11 cellular contexts compared by ENCODE assay signal in the genomic region with DNA sequence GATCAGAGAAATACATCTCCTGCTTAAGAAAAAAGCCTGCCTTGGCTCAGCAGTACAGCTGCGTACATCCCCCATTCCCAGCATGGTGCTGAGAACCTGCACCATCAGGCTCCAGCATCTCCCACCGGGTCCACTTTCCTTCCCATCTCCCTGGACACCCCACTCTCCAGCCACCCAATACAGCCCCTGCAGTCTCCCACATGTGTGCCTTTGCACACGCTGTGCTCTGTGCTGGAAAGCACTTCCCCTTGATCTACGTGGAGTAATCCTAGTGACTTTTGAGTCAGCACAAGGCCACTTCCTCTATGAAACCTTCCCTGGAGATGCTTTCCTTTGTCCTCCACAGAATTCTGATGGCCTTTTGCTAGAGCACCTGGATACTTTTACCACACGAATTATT. TPM values are rescaled to one million over a fixed set of nuclear protein-coding genes. Genes with fewer than 3 reads are reported as not detected.
DNase-seq lines count a peak whose midpoint lies in the region; ATAC-seq and TF ChIP-seq lines count a peak whose summit lies in the region.
"Had no signal": no experiment of that assay in that cellular context is flagged by ENCODE, and none has a peak within 500 bp of the region (broad histone marks: within the 10 kb centered on the region; RNA-seq: fewer than 3 reads in every experiment).

No MANE protein-coding gene starts in this region.

- peak overlapping the region; percentile 77 for H3K27ac Mint-ChIP-seq in activated CD4-positive, alpha-beta T cell treated with anti-CD3 and anti-CD28 coated beads, Interleukin-2, amount 10 ng/mL, durations not matched to agents 24 days and 14 days
- H3K27ac Mint-ChIP-seq in dendritic cell treated with granulocyte-macrophage colony-stimulating factor and Interleukin-4, amounts not matched to agents 40 ng/mL and 50 ng/mL, for 4 days, result peak overlapping the region; percentile 54
- no peak overlapping the region for H3K27ac Mint-ChIP-seq in WTC11
- H3K27ac Mint-ChIP-seq: endodermal cell had no signal

- peak; percentile 55 for DNase-seq in activated CD4-positive, alpha-beta T cell treated with anti-CD3 and anti-CD28 coated beads, Interleukin-2, amount 10 ng/mL, durations not matched to agents 24 days and 14 days
- DNase-seq in activated CD4-positive, alpha-beta T cell treated with anti-CD3 and anti-CD28 coated beads for 1 hour, result no peak
- DNase-seq in NOMO-1 treated with DMSO at 0.1 percent for 48 hours (lab: John Stamatoyannopoulos, UW; ENCODE audit: unreplicated experiment) (peak; percentile 55), sciatic nerve (ENCODE audit: low spot score) (no peak), NCI-H2081 (lab: John Stamatoyannopoulos, UW) (no peak), WTC11 (ENCODE audit: low spot score) (no peak), RPMI8226 (no peak)
- DNase-seq: DMS79 treated with DMSO at 0.1 percent for 48 hours, gastrocnemius medialis had no signal

- peaks cover 82% of the 10 kb centered on the region for H3K4me1 Mint-ChIP-seq in activated CD4-positive, alpha-beta T cell treated with anti-CD3 and anti-CD28 coated beads, Interleukin-2, amount 10 ng/mL, durations not matched to agents 24 days and 14 days
- peaks cover 31% of the 10 kb centered on the region for H3K4me1 Mint-ChIP-seq in dendritic cell treated with granulocyte-macrophage colony-stimulating factor and Interleukin-4, amounts not matched to agents 40 ng/mL and 50 ng/mL, for 4 days (ENCODE audit: low read depth)
- H3K4me1 Mint-ChIP-seq in WTC11, result no peaks in the 10 kb centered on the region
- H3K4me1 Mint-ChIP-seq: endodermal cell had no signal

- H3K9me3 Mint-ChIP-seq in activated CD4-positive, alpha-beta T cell treated with anti-CD3 and anti-CD28 coated beads, Interleukin-2, amount 10 ng/mL, durations not matched to agents 24 days and 14 days, result peaks cover 9% of the 10 kb centered on the region
- H3K9me3 Mint-ChIP-seq in dendritic cell treated with granulocyte-macrophage colony-stimulating factor and Interleukin-4, amounts not matched to agents 40 ng/mL and 50 ng/mL, for 4 days, result no peaks in the 10 kb centered on the region
- no peaks in the 10 kb centered on the region for H3K9me3 Mint-ChIP-seq in WTC11
- H3K9me3 Mint-ChIP-seq: endodermal cell had no signal

- POLR2A ChIA-PET in WTC11 (lab: Charles Lee), result no interaction called here

- ATAC-seq in sciatic nerve (peak; percentile 79), WTC11 (no peak)
- ATAC-seq: gastrocnemius medialis had no signal

- CTCF ChIA-PET in WTC11 (lab: Charles Lee), result interaction anchor here (0.5 to 1.2 kb wide), 4 partner anchors 33 to 205 kb away, joined by 3 to 5 read pairs (median 3); no protein-coding TSS in a partner anchor

- no peak for TF ChIP-seq CTCF in WTC11 (IDR thresholded peaks at IDR 0.05)

- intact Hi-C loops in activated CD4-positive, alpha-beta T cell treated with anti-CD3 and anti-CD28 coated beads, Interleukin-2, amount 10 ng/mL, durations not matched to agents 24 days and 14 days (cut with micrococcal nuclease), result loop anchor here (1.0 to 2.0 kb wide), 2 partner anchors 16 to 33 kb away; no protein-coding TSS in a partner anchor
- intact Hi-C loops in dendritic cell treated with granulocyte-macrophage colony-stimulating factor and Interleukin-4, amounts not matched to agents 40 ng/mL and 50 ng/mL, for 4 days (cut with micrococcal nuclease), result no loop called here
- intact Hi-C loops in sciatic nerve (cut with DNase I), result no loop called here

- H3K27me3 Mint-ChIP-seq in activated CD4-positive, alpha-beta T cell treated with anti-CD3 and anti-CD28 coated beads, Interleukin-2, amount 10 ng/mL, durations not matched to agents 24 days and 14 days, result no peaks in the 10 kb centered on the region
- no peaks in the 10 kb centered on the region for H3K27me3 Mint-ChIP-seq in dendritic cell treated with granulocyte-macrophage colony-stimulating factor and Interleukin-4, amounts not matched to agents 40 ng/mL and 50 ng/mL, for 4 days
- H3K27me3 Mint-ChIP-seq in WTC11 (ENCODE audit: low read depth), result no peaks in the 10 kb centered on the region

- peaks cover 92% of the 10 kb centered on the region for H3K36me3 Mint-ChIP-seq in activated CD4-positive, alpha-beta T cell treated with anti-CD3 and anti-CD28 coated beads, Interleukin-2, amount 10 ng/mL, durations not matched to agents 24 days and 14 days (ENCODE audit: low read depth)
- H3K36me3 Mint-ChIP-seq in dendritic cell treated with granulocyte-macrophage colony-stimulating factor and Interleukin-4, amounts not matched to agents 40 ng/mL and 50 ng/mL, for 4 days (ENCODE audit: low read depth), result peaks cover 100% of the 10 kb centered on the region
- peaks cover 80% of the 10 kb centered on the region for H3K36me3 Mint-ChIP-seq in WTC11

- peak overlapping the region; percentile 45 for H3K4me3 Mint-ChIP-seq in activated CD4-positive, alpha-beta T cell treated with anti-CD3 and anti-CD28 coated beads, Interleukin-2, amount 10 ng/mL, durations not matched to agents 24 days and 14 days
- no peak overlapping the region for H3K4me3 Mint-ChIP-seq in dendritic cell treated with granulocyte-macrophage colony-stimulating factor and Interleukin-4, amounts not matched to agents 40 ng/mL and 50 ng/mL, for 4 days
- no peak overlapping the region for H3K4me3 Mint-ChIP-seq in WTC11
- H3K4me3 Mint-ChIP-seq: endodermal cell had no signal

TF ChIP-seq in WTC11, 78 proteins besides CTCF, POLR2A, EP300 and RAD21:
- TF ChIP-seq ZNF317 (CRISPR knock-in tag; IDR thresholded peaks at IDR 0.05; ENCODE audit: borderline replicate concordance, low read depth), result no peak
- TF ChIP-seq ZNF121 (CRISPR knock-in tag; IDR thresholded peaks at IDR 0.05), result no peak
- TF ChIP-seq, protein P1, sequence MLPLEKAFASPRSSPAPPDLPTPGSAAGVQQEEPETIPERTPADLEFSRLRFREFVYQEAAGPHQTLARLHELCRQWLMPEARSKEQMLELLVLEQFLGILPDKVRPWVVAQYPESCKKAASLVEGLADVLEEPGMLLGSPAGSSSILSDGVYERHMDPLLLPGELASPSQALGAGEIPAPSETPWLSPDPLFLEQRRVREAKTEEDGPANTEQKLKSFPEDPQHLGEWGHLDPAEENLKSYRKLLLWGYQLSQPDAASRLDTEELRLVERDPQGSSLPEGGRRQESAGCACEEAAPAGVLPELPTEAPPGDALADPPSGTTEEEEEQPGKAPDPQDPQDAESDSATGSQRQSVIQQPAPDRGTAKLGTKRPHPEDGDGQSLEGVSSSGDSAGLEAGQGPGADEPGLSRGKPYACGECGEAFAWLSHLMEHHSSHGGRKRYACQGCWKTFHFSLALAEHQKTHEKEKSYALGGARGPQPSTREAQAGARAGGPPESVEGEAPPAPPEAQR (CRISPR knock-in tag; IDR thresholded peaks at IDR 0.05), result no peak
- TF ChIP-seq CBFB (CRISPR knock-in tag; IDR thresholded peaks at IDR 0.05; ENCODE audit: low read depth), result no peak
- TF ChIP-seq, protein P2, sequence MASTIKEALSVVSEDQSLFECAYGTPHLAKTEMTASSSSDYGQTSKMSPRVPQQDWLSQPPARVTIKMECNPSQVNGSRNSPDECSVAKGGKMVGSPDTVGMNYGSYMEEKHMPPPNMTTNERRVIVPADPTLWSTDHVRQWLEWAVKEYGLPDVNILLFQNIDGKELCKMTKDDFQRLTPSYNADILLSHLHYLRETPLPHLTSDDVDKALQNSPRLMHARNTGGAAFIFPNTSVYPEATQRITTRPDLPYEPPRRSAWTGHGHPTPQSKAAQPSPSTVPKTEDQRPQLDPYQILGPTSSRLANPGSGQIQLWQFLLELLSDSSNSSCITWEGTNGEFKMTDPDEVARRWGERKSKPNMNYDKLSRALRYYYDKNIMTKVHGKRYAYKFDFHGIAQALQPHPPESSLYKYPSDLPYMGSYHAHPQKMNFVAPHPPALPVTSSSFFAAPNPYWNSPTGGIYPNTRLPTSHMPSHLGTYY (CRISPR knock-in tag; IDR thresholded peaks at IDR 0.05), result no peak
- no peak for TF ChIP-seq SMAD4 (CRISPR knock-in tag; IDR thresholded peaks at IDR 0.05)
- no peak for TF ChIP-seq ZNF219 (CRISPR knock-in tag; IDR thresholded peaks at IDR 0.05; ENCODE audit: borderline replicate concordance)
- TF ChIP-seq, protein P3, sequence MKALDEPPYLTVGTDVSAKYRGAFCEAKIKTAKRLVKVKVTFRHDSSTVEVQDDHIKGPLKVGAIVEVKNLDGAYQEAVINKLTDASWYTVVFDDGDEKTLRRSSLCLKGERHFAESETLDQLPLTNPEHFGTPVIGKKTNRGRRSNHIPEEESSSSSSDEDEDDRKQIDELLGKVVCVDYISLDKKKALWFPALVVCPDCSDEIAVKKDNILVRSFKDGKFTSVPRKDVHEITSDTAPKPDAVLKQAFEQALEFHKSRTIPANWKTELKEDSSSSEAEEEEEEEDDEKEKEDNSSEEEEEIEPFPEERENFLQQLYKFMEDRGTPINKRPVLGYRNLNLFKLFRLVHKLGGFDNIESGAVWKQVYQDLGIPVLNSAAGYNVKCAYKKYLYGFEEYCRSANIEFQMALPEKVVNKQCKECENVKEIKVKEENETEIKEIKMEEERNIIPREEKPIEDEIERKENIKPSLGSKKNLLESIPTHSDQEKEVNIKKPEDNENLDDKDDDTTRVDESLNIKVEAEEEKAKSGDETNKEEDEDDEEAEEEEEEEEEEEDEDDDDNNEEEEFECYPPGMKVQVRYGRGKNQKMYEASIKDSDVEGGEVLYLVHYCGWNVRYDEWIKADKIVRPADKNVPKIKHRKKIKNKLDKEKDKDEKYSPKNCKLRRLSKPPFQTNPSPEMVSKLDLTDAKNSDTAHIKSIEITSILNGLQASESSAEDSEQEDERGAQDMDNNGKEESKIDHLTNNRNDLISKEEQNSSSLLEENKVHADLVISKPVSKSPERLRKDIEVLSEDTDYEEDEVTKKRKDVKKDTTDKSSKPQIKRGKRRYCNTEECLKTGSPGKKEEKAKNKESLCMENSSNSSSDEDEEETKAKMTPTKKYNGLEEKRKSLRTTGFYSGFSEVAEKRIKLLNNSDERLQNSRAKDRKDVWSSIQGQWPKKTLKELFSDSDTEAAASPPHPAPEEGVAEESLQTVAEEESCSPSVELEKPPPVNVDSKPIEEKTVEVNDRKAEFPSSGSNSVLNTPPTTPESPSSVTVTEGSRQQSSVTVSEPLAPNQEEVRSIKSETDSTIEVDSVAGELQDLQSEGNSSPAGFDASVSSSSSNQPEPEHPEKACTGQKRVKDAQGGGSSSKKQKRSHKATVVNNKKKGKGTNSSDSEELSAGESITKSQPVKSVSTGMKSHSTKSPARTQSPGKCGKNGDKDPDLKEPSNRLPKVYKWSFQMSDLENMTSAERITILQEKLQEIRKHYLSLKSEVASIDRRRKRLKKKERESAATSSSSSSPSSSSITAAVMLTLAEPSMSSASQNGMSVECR (CRISPR knock-in tag; IDR thresholded peaks at IDR 0.05; ENCODE audit: borderline replicate concordance), result no peak

RNA-seq across cellular contexts. Expression of a gene that starts 17.0 kb away (rescaled TPM):
- total RNA-seq in activated CD4-positive, alpha-beta T cell treated with anti-CD3 and anti-CD28 coated beads, Interleukin-2, amount 10 ng/mL, durations not matched to agents 24 days and 14 days, result 152 and 160 TPM in 2 replicates
- total RNA-seq in sciatic nerve, result 54.5 TPM
- 36.1 to 41.3 TPM (median 39.5 TPM) in 3 replicates for total RNA-seq in WTC11 (2021)

Comparison
In these comparisons a context has a peak if more than half of its experiments do, and no peak if none do; other contexts are left out.
1. DNase-seq: peak in activated CD4-positive, alpha-beta T cell treated with anti-CD3 and anti-CD28 coated beads, Interleukin-2, amount 10 ng/mL, durations not matched to agents 24 days and 14 days (single experiment) and NOMO-1 treated with DMSO at 0.1 percent for 48 hours (single experiment); none in activated CD4-positive, alpha-beta T cell treated with anti-CD3 and anti-CD28 coated beads for 1 hour (single experiment), sciatic nerve (single experiment), NCI-H2081 (0 of 2), WTC11 (single experiment) and RPMI8226 (single experiment).